Comparison of ENCODE assay signal across 13 cellular contexts in the genomic region with DNA sequence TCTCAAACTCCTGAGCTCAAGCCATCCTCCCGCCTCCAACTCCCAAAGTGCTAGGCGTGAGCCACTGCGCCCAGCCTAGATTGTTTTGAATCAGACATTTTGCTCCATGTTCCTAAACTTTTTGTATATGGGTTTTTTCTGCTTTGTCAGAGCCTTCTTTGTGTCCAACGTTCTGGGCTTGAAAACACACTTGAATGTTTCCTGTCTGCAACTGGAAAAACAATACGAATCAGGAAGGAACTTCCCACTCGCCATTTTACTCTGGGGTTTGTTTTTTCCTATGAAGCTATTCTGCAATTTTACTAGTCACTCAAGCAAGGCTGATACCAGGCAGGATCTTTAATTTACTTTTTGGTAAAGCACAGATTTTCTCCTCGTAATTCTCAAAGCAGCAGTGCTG. TPM values are rescaled to one million over a fixed set of nuclear protein-coding genes. Genes with fewer than 3 reads are reported as not detected.
DNase-seq lines count a peak whose midpoint lies in the region; ATAC-seq and TF ChIP-seq lines count a peak whose summit lies in the region.
"Had no signal": no experiment of that assay in that cellular context is flagged by ENCODE, and none has a peak within 500 bp of the region (broad histone marks: within the 10 kb centered on the region; RNA-seq: fewer than 3 reads in every experiment).

No MANE protein-coding gene starts in this region.

- no peaks in the 10 kb centered on the region for H3K27me3 ChIP-seq in liver (ENCODE audit: control insufficient read depth in 4 of 4, insufficient read depth in 4 of 4, low read length in 3 of 4)
- no peaks in the 10 kb centered on the region for H3K27me3 ChIP-seq in hepatocyte

- H3K36me3 Mint-ChIP-seq in activated naive CD8-positive, alpha-beta T cell treated with anti-CD3 and anti-CD28 coated beads for 36 hours = peaks cover 13% of the 10 kb centered on the region

- H3K36me3 ChIP-seq in liver (ENCODE audit: control insufficient read depth in 4 of 4, insufficient read depth in 3 of 4, low read depth in 1 of 4, low read length in 3 of 4) (no peaks in the 10 kb centered on the region), hepatocyte (replicated peaks; ENCODE audit: insufficient read depth, low read depth) (no peaks in the 10 kb centered on the region)

- no peak overlapping the region for H3K4me3 Mint-ChIP-seq in activated naive CD8-positive, alpha-beta T cell treated with anti-CD3 and anti-CD28 coated beads for 36 hours
- no peak overlapping the region for H3K4me3 Mint-ChIP-seq in stimulated activated naive CD8-positive, alpha-beta T cell treated with anti-CD3 and anti-CD28 coated beads, Interleukin-15, amount 100 ng/mL, for 72 hours
- H3K4me3 Mint-ChIP-seq: brain; T-helper 1 cell treated with Interleukin-12 subunit alpha and Interleukin-12 subunit beta and Interleukin-4 antibody, amounts not matched to agents 30 μg/mL and 1 μg/mL, for 36 hours had no signal

- H2AFZ ChIP-seq in hepatocyte = no peak overlapping the region

- WGBS in liver = 79% methylated on average over 7 of the region's 7 CpGs
- 97% methylated on average over 7 of the region's 7 CpGs for WGBS in hepatocyte (ENCODE audit: low lambda C conversion rate, missing lambda C conversion rate)

- peaks cover 31% of the 10 kb centered on the region for H4K20me1 ChIP-seq in hepatocyte (ENCODE audit: insufficient read depth, poor library complexity, severe bottlenecking)

- H3K4me1 Mint-ChIP-seq in activated naive CD8-positive, alpha-beta T cell treated with anti-CD3 and anti-CD28 coated beads for 36 hours = peaks cover 71% of the 10 kb centered on the region
- H3K4me1 Mint-ChIP-seq in stimulated activated naive CD8-positive, alpha-beta T cell treated with anti-CD3 and anti-CD28 coated beads, Interleukin-15, amount 100 ng/mL, for 72 hours = peaks cover 76% of the 10 kb centered on the region

- in situ Hi-C loops in KBM-7 (cut with MboI; ENCODE audit: low pct_unique_long_range_greater_than_20kb, low sequenced_read_pairs) = no loop called here

- H3K9me2 ChIP-seq in hepatocyte (replicated peaks; ENCODE audit: insufficient read depth) = no peaks in the 10 kb centered on the region

- no peaks in the 10 kb centered on the region for H3K9me3 ChIP-seq in liver (ENCODE audit: control insufficient read depth in 4 of 4, low read length in 3 of 4)
- H3K9me3 ChIP-seq in hepatocyte (ENCODE audit: low read depth) = no peaks in the 10 kb centered on the region

- H3K27ac Mint-ChIP-seq in activated naive CD8-positive, alpha-beta T cell treated with anti-CD3 and anti-CD28 coated beads for 36 hours = peak overlapping the region; percentile 49
- peak overlapping the region; percentile 48 to 80 for H3K27ac Mint-ChIP-seq in stimulated activated naive CD8-positive, alpha-beta T cell treated with anti-CD3 and anti-CD28 coated beads, Interleukin-15, amount 100 ng/mL, for 72 hours
- H3K27ac Mint-ChIP-seq: T-helper 1 cell treated with Interleukin-12 subunit alpha and Interleukin-12 subunit beta and Interleukin-4 antibody, amounts not matched to agents 30 μg/mL and 1 μg/mL, for 36 hours had no signal

- no peak overlapping the region for H3K4me2 ChIP-seq in hepatocyte

- ATAC-seq in stimulated activated naive CD8-positive, alpha-beta T cell treated with anti-CD3 and anti-CD28 coated beads, Interleukin-15, amount 100 ng/mL, for 72 hours = no peak
- ATAC-seq in HG03159 (IDR thresholded peaks at IDR 0.05; ENCODE audit: unreplicated experiment) = no peak
- ATAC-seq: HCT116, left colon had no signal

- peaks cover 5% of the 10 kb centered on the region for H3K9me3 Mint-ChIP-seq in activated naive CD8-positive, alpha-beta T cell treated with anti-CD3 and anti-CD28 coated beads for 36 hours
- H3K9me3 Mint-ChIP-seq in stimulated activated naive CD8-positive, alpha-beta T cell treated with anti-CD3 and anti-CD28 coated beads, Interleukin-15, amount 100 ng/mL, for 72 hours = peaks cover 0 to 9% of the 10 kb centered on the region in 2 donors

- no peak overlapping the region for H3K4me3 ChIP-seq in liver (ENCODE audit: low read depth in 1 of 3, low read length in 3 of 3)
- H3K4me3 ChIP-seq in hepatocyte = no peak overlapping the region

- no peak for TF ChIP-seq RAD21 in liver (IDR thresholded peaks at IDR 0.05)

- DNase-seq in KBM-7 (peak; percentile 38), NAMALWA (ENCODE audit: low spot score) (no peak), AML-193 (lab: John Stamatoyannopoulos, UW) (no peak), hepatocyte (ENCODE audit: low spot score) (no peak)
- no peak for DNase-seq in activated naive CD8-positive, alpha-beta T cell treated with anti-CD3 and anti-CD28 coated beads for 36 hours
- DNase-seq in stimulated activated naive CD8-positive, alpha-beta T cell treated with anti-CD3 and anti-CD28 coated beads, Interleukin-15, amount 100 ng/mL, for 72 hours = no peak
- DNase-seq: left colon, NCI-H1694 treated with DMSO at 0.1 percent for 48 hours had no signal

- H3K4me1 ChIP-seq in liver (ENCODE audit: control insufficient read depth in 4 of 4, insufficient read depth in 4 of 4, low read length in 3 of 4) (peaks cover 2 to 25% (median 20%) of the 10 kb centered on the region in 4 donors), hepatocyte (ENCODE audit: insufficient read depth) (peaks cover 23% of the 10 kb centered on the region)

- H3K27ac ChIP-seq in liver (ENCODE audit: low read depth in 1 of 2, low read length in 2 of 2) (peak overlapping the region in 1 of 2 donors; percentile 47), hepatocyte (no peak overlapping the region)

- no peaks in the 10 kb centered on the region for H3K27me3 Mint-ChIP-seq in activated naive CD8-positive, alpha-beta T cell treated with anti-CD3 and anti-CD28 coated beads for 36 hours
- H3K27me3 Mint-ChIP-seq in stimulated activated naive CD8-positive, alpha-beta T cell treated with anti-CD3 and anti-CD28 coated beads, Interleukin-15, amount 100 ng/mL, for 72 hours = no peaks in the 10 kb centered on the region
- H3K27me3 Mint-ChIP-seq: brain had no signal

- H3K79me2 ChIP-seq in hepatocyte = peaks cover 91% of the 10 kb centered on the region

- H3K9ac ChIP-seq in liver (ENCODE audit: low read depth in 1 of 2, low read length in 2 of 2) = no peak overlapping the region

- TF ChIP-seq CTCF in liver (IDR thresholded peaks at IDR 0.05; ENCODE audit: low read depth, low read length, missing input control) = no peak
- no peak for TF ChIP-seq CTCF in hepatocyte (IDR thresholded peaks at IDR 0.05; ENCODE audit: poor library complexity)

TF ChIP-seq in liver, 16 proteins besides CTCF, POLR2A, EP300 and RAD21:
- TF ChIP-seq EGR1 (IDR thresholded peaks at IDR 0.05; ENCODE audit: low read depth in 2 of 2) = no peak
- peak; percentile 42 for TF ChIP-seq YY1 (IDR thresholded peaks at IDR 0.05)
- TF ChIP-seq RXRA (IDR thresholded peaks at IDR 0.05) = no peak

RNA-seq across cellular contexts. Expression of gene ARHGAP17, which starts 31.6 kb away (rescaled TPM):
- total RNA-seq in activated naive CD8-positive, alpha-beta T cell treated with anti-CD3 and anti-CD28 coated beads for 36 hours = 10 to 100 TPM; 72.5 to 79.3 TPM
- total RNA-seq in liver = 10 to 100 TPM; 21.0 to 21.9 TPM
- 10 to 100 TPM in 1 of 2 donors, 1 to 10 TPM in 1; 9.7 to 11.3 TPM for polyA plus RNA-seq in liver
- total RNA-seq in hepatocyte = 41.0 and 50.1 TPM in 2 replicates
- polyA plus RNA-seq in hepatocyte = 55.8 and 56.1 TPM in 2 replicates
